5 cellular contexts compared by ENCODE assay signal in genomic region chr2:19365126-19365525, GRCh38. TPM values are rescaled to one million over a fixed set of nuclear protein-coding genes. Genes with fewer than 3 reads are reported as not detected.
"Had no signal": no experiment of that assay in that cellular context is flagged by ENCODE, and none has a peak within 500 bp of the region (broad histone marks: within the 10 kb centered on the region; RNA-seq: fewer than 3 reads in every experiment).

No MANE protein-coding gene starts in this region.

- H2AFZ ChIP-seq: GM23248 had no signal

- DNase-seq: GM23248, GOT3, H7, HCEC 1CT, IMR-90 had no signal

- H3K27ac ChIP-seq: GM23248 had no signal

- H3K9ac ChIP-seq: GM23248 had no signal

- H3K4me3 ChIP-seq: GM23248 had no signal

RNA-seq across cellular contexts. Expression of gene OSR1, which starts 6.7 kb away (rescaled TPM):
- total RNA-seq: H7 had no signal
